In the genomic region with DNA sequence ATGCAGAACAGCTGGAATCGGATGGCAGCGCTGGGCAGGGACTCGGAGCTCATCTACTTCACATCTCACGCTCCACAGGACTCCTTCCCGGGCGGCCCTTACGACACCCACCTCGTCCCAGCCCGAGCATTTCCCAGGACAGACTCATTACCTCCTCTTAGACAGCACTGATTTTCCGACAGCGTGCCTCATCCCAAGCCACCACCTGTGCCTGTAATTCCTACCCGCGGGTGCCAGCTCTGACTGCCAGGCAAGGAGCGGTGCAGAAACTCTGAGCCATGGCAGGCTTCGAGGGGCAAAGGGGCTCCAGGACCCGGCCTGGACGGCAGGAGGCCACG, we compare ENCODE assay signal across 18 cellular contexts. TPM values are rescaled to one million over a fixed set of nuclear protein-coding genes. Genes with fewer than 3 reads are reported as not detected.
"Had no signal": no experiment of that assay in that cellular context is flagged by ENCODE, and none has a peak within 500 bp of the region (broad histone marks: within the 10 kb centered on the region; RNA-seq: fewer than 3 reads in every experiment).

No MANE protein-coding gene starts in this region.

- H3K27ac Mint-ChIP-seq: activated naive CD4-positive, alpha-beta T cell treated with anti-CD3 and anti-CD28 coated beads, Interleukin-2, amount 10 ng/mL, durations not matched to agents 7 days and 5 days; activated T-helper 2 cell treated with anti-CD3 and anti-CD28 coated beads, Interferon-gamma antibody, Interleukin-2, Interleukin-4, amounts not matched to agents 10 μg/mL and 5 μg/mL and 100 μg/mL, durations not matched to agents 14 hours and 24 hours and 36 hours; natural killer cell treated with Interleukin-12 subunit alpha and Interleukin-12 subunit beta and Interleukin-15 and Interleukin-18, amount 100 ng/mL, for 72 hours; stimulated activated memory B cell treated with anti-CD40 and anti-IgM and Interleukin-4, amounts not matched to agents 10 μg/mL and 1 μg/mL and 100 μg/mL, for 72 hours; T-cell had no signal

- H3K9me3 ChIP-seq: left lung, ovary, uterus had no signal

- H3K9me3 Mint-ChIP-seq: natural killer cell treated with Interleukin-12 subunit alpha and Interleukin-12 subunit beta and Interleukin-15 and Interleukin-18, amount 100 ng/mL, for 72 hours; T-cell had no signal

- H3K4me3 Mint-ChIP-seq: activated naive CD4-positive, alpha-beta T cell treated with anti-CD3 and anti-CD28 coated beads, Interleukin-2, amount 10 ng/mL, durations not matched to agents 7 days and 5 days; natural killer cell treated with Interleukin-12 subunit alpha and Interleukin-12 subunit beta and Interleukin-15 and Interleukin-18, amount 100 ng/mL, for 72 hours; stimulated activated memory B cell treated with anti-CD40 and anti-IgM and Interleukin-4, amounts not matched to agents 10 μg/mL and 1 μg/mL and 100 μg/mL, for 72 hours; T-cell had no signal

- H3K4me1 ChIP-seq: left lung, uterus had no signal

- H3K27ac ChIP-seq: cardiac muscle cell, coronary artery, hepatocyte, left lung, ovary, uterus had no signal

- H3K27me3 Mint-ChIP-seq: activated naive CD4-positive, alpha-beta T cell treated with anti-CD3 and anti-CD28 coated beads, Interleukin-2, amount 10 ng/mL, durations not matched to agents 7 days and 5 days; natural killer cell treated with Interleukin-12 subunit alpha and Interleukin-12 subunit beta and Interleukin-15 and Interleukin-18, amount 100 ng/mL, for 72 hours; stimulated activated memory B cell treated with anti-CD40 and anti-IgM and Interleukin-4, amounts not matched to agents 10 μg/mL and 1 μg/mL and 100 μg/mL, for 72 hours; T-cell had no signal

- H3K36me3 Mint-ChIP-seq: activated naive CD4-positive, alpha-beta T cell treated with anti-CD3 and anti-CD28 coated beads, Interleukin-2, amount 10 ng/mL, durations not matched to agents 7 days and 5 days; natural killer cell treated with Interleukin-12 subunit alpha and Interleukin-12 subunit beta and Interleukin-15 and Interleukin-18, amount 100 ng/mL, for 72 hours; T-cell had no signal

- H3K4me3 ChIP-seq: cardiac muscle cell, coronary artery, hepatocyte, left lung, ovary, uterus had no signal

- ATAC-seq: left lung; natural killer cell treated with Interleukin-12 subunit alpha and Interleukin-12 subunit beta and Interleukin-15 and Interleukin-18, amount 100 ng/mL, for 72 hours; stimulated activated memory B cell treated with anti-CD40 and anti-IgM and Interleukin-4, amounts not matched to agents 10 μg/mL and 1 μg/mL and 100 μg/mL, for 72 hours; T-cell had no signal

- DNase-seq: activated CD4-positive, alpha-beta T cell treated with anti-CD3 and anti-CD28 coated beads, Interleukin-2, amount 50 U/mL, for 4 hours; activated CD4-positive, CD25-positive, alpha-beta regulatory T cell treated with anti-CD3 and anti-CD28 coated beads, Interleukin-2, amount 50 U/mL, for 72 hours; activated naive CD4-positive, alpha-beta T cell treated with anti-CD3 and anti-CD28 coated beads, Interleukin-2, amount 10 ng/mL, durations not matched to agents 7 days and 5 days; activated T-cell treated with anti-CD3 and anti-CD28 coated beads, Interleukin-2, amount 50 U/mL, for 1 hour; islet precursor cell; mesenchymal stem cell; stimulated activated CD4-positive, alpha-beta T cell treated with anti-CD3 and anti-CD28 coated beads, Interleukin-2, amount 100 ng/mL, for 48 hours; T-cell; T1000; uterus had no signal

- H3K36me3 ChIP-seq: cardiac muscle cell, ovary, uterus had no signal

- H3K27me3 ChIP-seq: cardiac muscle cell, hepatocyte, left lung, ovary, uterus had no signal

RNA-seq across cellular contexts. Expression of a gene that starts 25.6 kb away (rescaled TPM):
- total RNA-seq: natural killer cell treated with Interleukin-12 subunit alpha and Interleukin-12 subunit beta and Interleukin-15 and Interleukin-18, amount 100 ng/mL, for 72 hours had no signal
